1 cellular context compared by ENCODE assay signal in genomic region chr6:125988280-125988679, GRCh38.
TF ChIP-seq lines count a peak whose summit lies in the region.

No MANE protein-coding gene starts in this region.

TF ChIP-seq in HCT116, 20 proteins besides CTCF, POLR2A, EP300 and RAD21:
- TF ChIP-seq TCF7L2 (IDR thresholded peaks at IDR 0.05; ENCODE audit: borderline replicate concordance, extremely low read depth, insufficient read depth, insufficient read length): no peak
- no peak for TF ChIP-seq SRF (IDR thresholded peaks at IDR 0.05; ENCODE audit: low read depth)
- TF ChIP-seq SP1 (IDR thresholded peaks at IDR 0.05; ENCODE audit: low read depth): no peak
- no peak for TF ChIP-seq CEBPB (IDR thresholded peaks at IDR 0.05; ENCODE audit: low read depth)
